In the genomic region with DNA sequence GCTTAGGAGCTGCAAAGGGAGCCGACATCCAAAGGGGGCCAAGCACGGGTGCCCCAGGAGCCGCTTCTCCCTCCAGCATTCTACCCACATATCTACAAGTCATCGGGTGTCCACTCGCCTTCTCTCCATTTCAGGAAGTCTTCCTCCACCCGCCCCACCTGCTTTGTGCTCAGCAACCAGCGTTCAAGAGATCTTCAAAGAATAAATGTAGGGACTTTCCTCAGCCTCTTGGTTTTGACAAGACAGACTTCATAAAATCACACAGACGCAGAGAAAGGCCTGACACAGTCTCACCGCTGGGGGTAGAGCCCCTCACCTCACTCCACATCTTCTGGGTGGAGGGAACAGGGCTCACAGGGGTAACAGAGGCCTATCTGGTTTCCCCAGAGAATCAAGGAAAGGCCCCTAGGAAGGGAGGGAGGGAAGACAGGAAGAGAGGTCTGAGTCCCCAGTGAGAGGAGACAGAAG, we compare ENCODE assay signal across 8 cellular contexts. TPM values are rescaled to one million over a fixed set of nuclear protein-coding genes. Genes with fewer than 3 reads are reported as not detected.
A peak's percentile ranks its signal among the peaks of the same experiment; 100 is the strongest.
DNase-seq lines count a peak whose midpoint lies in the region; ATAC-seq and TF ChIP-seq lines count a peak whose summit lies in the region.

No MANE protein-coding gene starts in this region.

- H3K9me3 Mint-ChIP-seq in activated CD8-positive, alpha-beta T cell treated with anti-CD3 and anti-CD28 coated beads, Interleukin-2, amount 10 ng/mL, durations not matched to agents 7 days and 5 days (ENCODE audit: insufficient read depth), result no peaks in the 10 kb centered on the region

- H3K27me3 Mint-ChIP-seq in activated CD8-positive, alpha-beta T cell treated with anti-CD3 and anti-CD28 coated beads, Interleukin-2, amount 10 ng/mL, durations not matched to agents 7 days and 5 days (ENCODE audit: low read depth), result no peaks in the 10 kb centered on the region

- H3K27ac Mint-ChIP-seq in activated CD8-positive, alpha-beta T cell treated with anti-CD3 and anti-CD28 coated beads, Interleukin-2, amount 10 ng/mL, durations not matched to agents 7 days and 5 days, result peak overlapping the region; percentile 78

- no peaks in the 10 kb centered on the region for H3K27me3 ChIP-seq in right lobe of liver
- H3K27me3 ChIP-seq in transverse colon, result no peaks in the 10 kb centered on the region
- no peaks in the 10 kb centered on the region for H3K27me3 ChIP-seq in esophagus squamous epithelium
- no peaks in the 10 kb centered on the region for H3K27me3 ChIP-seq in sigmoid colon

- TF ChIP-seq EP300 in transverse colon (IDR thresholded peaks at IDR 0.05; ENCODE audit: low read depth) (no peak), sigmoid colon (IDR thresholded peaks at IDR 0.05) (no peak)

- H3K4me1 ChIP-seq in right lobe of liver (peaks cover 2 to 32% (median 15%) of the 10 kb centered on the region in 4 donors), transverse colon (peaks cover 6 to 53% (median 31%) of the 10 kb centered on the region in 4 donors), esophagus squamous epithelium (peaks cover 0 to 83% (median 25%) of the 10 kb centered on the region in 3 donors), sigmoid colon (peaks cover 0 to 86% (median 67%) of the 10 kb centered on the region in 4 donors)

- TF ChIP-seq POLR2A in right lobe of liver (IDR thresholded peaks at IDR 0.05) (no peak), transverse colon (IDR thresholded peaks at IDR 0.05) (no peak), esophagus squamous epithelium (IDR thresholded peaks at IDR 0.05) (no peak), sigmoid colon (IDR thresholded peaks at IDR 0.05) (no peak)

- H3K36me3 ChIP-seq in right lobe of liver (no peaks in the 10 kb centered on the region), transverse colon (no peaks in the 10 kb centered on the region), esophagus squamous epithelium (peaks cover 0 to 36% (median 0%) of the 10 kb centered on the region in 3 donors), sigmoid colon (no peaks in the 10 kb centered on the region)

- intact Hi-C loops in right lobe of liver (cut with DNase I) (no loop called here), transverse colon (cut with DNase I; ENCODE audit: low total_unique reads) (no loop called here), esophagus squamous epithelium (cut with DNase I) (no loop called here), sigmoid colon (cut with DNase I) (no loop called here)

- H3K9me3 ChIP-seq in right lobe of liver (no peaks in the 10 kb centered on the region), transverse colon (no peaks in the 10 kb centered on the region), esophagus squamous epithelium (no peaks in the 10 kb centered on the region), sigmoid colon (no peaks in the 10 kb centered on the region)

- DNase-seq in activated effector memory CD4-positive, alpha-beta T cell treated with anti-CD3 and anti-CD28 coated beads, Interleukin-2, amount 50 U/mL, for 16 hours, result peak; percentile 68
- DNase-seq in activated effector memory CD4-positive, alpha-beta T cell treated with Interleukin-2 at 50 U/mL for 16 hours, result no peak
- peak; percentile 41 for DNase-seq in activated CD8-positive, alpha-beta T cell treated with anti-CD3 and anti-CD28 coated beads, Interleukin-2, amount 10 ng/mL, durations not matched to agents 7 days and 5 days
- DNase-seq in right lobe of liver, result no peak
- no peak for DNase-seq in transverse colon
- no peak for DNase-seq in esophagus squamous epithelium (lab: John Stamatoyannopoulos, UW)
- no peak for DNase-seq in sigmoid colon

- ATAC-seq in activated CD8-positive, alpha-beta T cell treated with anti-CD3 and anti-CD28 coated beads, Interleukin-2, amount 10 ng/mL, durations not matched to agents 7 days and 5 days, result peak; percentile 78
- no peak for ATAC-seq in right lobe of liver
- ATAC-seq in GM21737 (IDR thresholded peaks at IDR 0.05; ENCODE audit: unreplicated experiment), result no peak

- in situ Hi-C loops in transverse colon (cut with MboI; ENCODE audit: low pct_ligation_motif_present in 1 of 4, low pct_unique_long_range_greater_than_20kb in 1 of 4, low sequenced_read_pairs in 3 of 4), result no loop called here

- 49% methylated on average over 5 of the region's 9 CpGs for WGBS in right lobe of liver (ENCODE audit: insufficient coverage, low coverage, low lambda C conversion rate, missing lambda C conversion rate)
- 19 to 35% methylated on average over 4 to 9 of the region's 9 CpGs for WGBS in transverse colon (ENCODE audit: low coverage in 1 of 2), 2 donors
- WGBS in esophagus squamous epithelium, 2 donors, result 67 to 86% methylated on average over 7 to 9 of the region's 9 CpGs
- 14 to 28% methylated on average over 9 of the region's 9 CpGs for WGBS in sigmoid colon, 2 donors

- H3K27ac ChIP-seq in right lobe of liver (peak overlapping the region in 1 of 3 donors; percentile 44), transverse colon (peak overlapping the region; percentile 13 to 70 (median 60)), esophagus squamous epithelium (peak overlapping the region in 1 of 4 donors; percentile 9), sigmoid colon (no peak overlapping the region)

- CTCF ChIA-PET in activated CD8-positive, alpha-beta T cell treated with anti-CD3 and anti-CD28 coated beads, Interleukin-2, amount 10 ng/mL, durations not matched to agents 7 days and 5 days (lab: Charles Lee), result interaction anchor here (1.2 to 3.2 kb wide), 3 partner anchors 11 to 143 kb away, joined by 3 to 9 read pairs (median 4); no protein-coding TSS in a partner anchor

- H3K36me3 Mint-ChIP-seq in activated CD8-positive, alpha-beta T cell treated with anti-CD3 and anti-CD28 coated beads, Interleukin-2, amount 10 ng/mL, durations not matched to agents 7 days and 5 days (ENCODE audit: low read depth), result peaks cover 27% of the 10 kb centered on the region

- no peak for TF ChIP-seq CTCF in right lobe of liver (IDR thresholded peaks at IDR 0.05)
- TF ChIP-seq CTCF in transverse colon (IDR thresholded peaks at IDR 0.05), result no peak
- no peak for TF ChIP-seq CTCF in esophagus squamous epithelium (IDR thresholded peaks at IDR 0.05)
- TF ChIP-seq CTCF in sigmoid colon (IDR thresholded peaks at IDR 0.05), result no peak

- POLR2A ChIA-PET in activated CD8-positive, alpha-beta T cell treated with anti-CD3 and anti-CD28 coated beads, Interleukin-2, amount 10 ng/mL, durations not matched to agents 7 days and 5 days (lab: Charles Lee), result interaction anchor here (0.6 kb wide), 1 partner anchor 84 kb away, joined by 3 read pairs; no protein-coding TSS in a partner anchor

- peak overlapping the region; percentile 66 for H3K4me3 Mint-ChIP-seq in activated CD8-positive, alpha-beta T cell treated with anti-CD3 and anti-CD28 coated beads, Interleukin-2, amount 10 ng/mL, durations not matched to agents 7 days and 5 days

- H3K4me1 Mint-ChIP-seq in activated CD8-positive, alpha-beta T cell treated with anti-CD3 and anti-CD28 coated beads, Interleukin-2, amount 10 ng/mL, durations not matched to agents 7 days and 5 days (ENCODE audit: low read depth), result peaks cover 82% of the 10 kb centered on the region

- H3K4me3 ChIP-seq in right lobe of liver (peak overlapping the region; percentile 2 to 41 (median 39)), transverse colon (peak overlapping the region in 2 of 4 donors; percentile 8 to 31), esophagus squamous epithelium (peak overlapping the region in 2 of 4 donors; percentile 10 to 24), sigmoid colon (no peak overlapping the region)

RNA-seq across cellular contexts. Expression of gene SSBP3, which starts 49.5 kb away (rescaled TPM):
- total RNA-seq in activated CD8-positive, alpha-beta T cell treated with anti-CD3 and anti-CD28 coated beads, Interleukin-2, amount 10 ng/mL, durations not matched to agents 7 days and 5 days, result 100 to 1,000 TPM; 109 to 111 TPM
- 10 to 100 TPM; 19.4 to 34.1 (median 24.4) TPM for total RNA-seq in right lobe of liver
- total RNA-seq in transverse colon, result 100 to 1,000 TPM in 1 of 4 donors, 10 to 100 TPM in 3; 28.7 to 162 (median 37.0) TPM
- 10 to 100 TPM; 17.1 to 25.4 (median 21.5) TPM for total RNA-seq in esophagus squamous epithelium
- 10 to 100 TPM; 27.4 to 38.5 (median 34.8) TPM for total RNA-seq in sigmoid colon
- 10 to 100 TPM; 40.1 to 62.5 (median 41.8) TPM for polyA plus RNA-seq in sigmoid colon

Comparison
In these comparisons a context has a peak if more than half of its experiments do, and no peak if none do; other contexts are left out.
1. DNase-seq: peak in activated effector memory CD4-positive, alpha-beta T cell treated with anti-CD3 and anti-CD28 coated beads, Interleukin-2, amount 50 U/mL, for 16 hours (single experiment) and activated CD8-positive, alpha-beta T cell treated with anti-CD3 and anti-CD28 coated beads, Interleukin-2, amount 10 ng/mL, durations not matched to agents 7 days and 5 days (single experiment); none in activated effector memory CD4-positive, alpha-beta T cell treated with Interleukin-2 at 50 U/mL for 16 hours (single experiment), right lobe of liver (0 of 3), transverse colon (single experiment), esophagus squamous epithelium (single experiment) and sigmoid colon (single experiment).
2. H3K27ac ChIP-seq: peak in transverse colon (4 of 4); none in sigmoid colon (0 of 4).
3. H3K4me3 ChIP-seq: peak in right lobe of liver (3 of 3); none in sigmoid colon (0 of 4).